ENCODE assay signal across 1 cellular context in the genomic region with DNA sequence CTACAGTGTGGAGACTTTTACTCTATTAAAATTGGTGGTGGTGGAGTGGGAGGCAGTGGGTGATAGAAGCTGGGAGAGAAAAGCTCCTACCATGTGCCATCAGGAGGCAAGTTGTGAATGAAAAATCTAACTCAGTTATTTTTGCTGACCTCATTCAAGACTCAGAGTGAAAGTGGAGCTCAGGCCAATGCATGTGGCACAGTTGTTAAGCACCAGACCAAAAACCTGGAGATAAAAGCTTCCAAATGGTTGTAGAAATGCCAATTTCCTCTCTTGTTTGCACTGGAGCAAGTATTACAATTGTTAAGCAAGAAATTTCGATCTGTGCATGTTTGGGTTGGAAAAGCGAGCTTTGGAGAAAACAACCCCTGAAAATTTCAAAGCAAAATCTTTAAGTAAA.
TF ChIP-seq lines count a peak whose summit lies in the region.

No MANE protein-coding gene starts in this region.

TF ChIP-seq in liver, 16 proteins besides CTCF, POLR2A, EP300 and RAD21 (continued from another document):
- TF ChIP-seq ZBTB33 (IDR thresholded peaks at IDR 0.05) (peak; percentile 79), YY1 (IDR thresholded peaks at IDR 0.05) (peak; percentile 66), HNF4A (conservative IDR thresholded peaks at IDR 0.05) (peak in 1 of 2 donors; percentile 65), EGR1 (IDR thresholded peaks at IDR 0.05; ENCODE audit: low read depth in 2 of 2) (no peak), NR2F2 (IDR thresholded peaks at IDR 0.05) (no peak), GABPA (IDR thresholded peaks at IDR 0.05 in 1 of 2, conservative IDR thresholded peaks at IDR 0.05 in 1 of 2) (no peak), RXRA (IDR thresholded peaks at IDR 0.05) (peak; percentile 22 to 80), REST (IDR thresholded peaks at IDR 0.05) (peak; percentile 19)
- TF ChIP-seq, protein P1, sequence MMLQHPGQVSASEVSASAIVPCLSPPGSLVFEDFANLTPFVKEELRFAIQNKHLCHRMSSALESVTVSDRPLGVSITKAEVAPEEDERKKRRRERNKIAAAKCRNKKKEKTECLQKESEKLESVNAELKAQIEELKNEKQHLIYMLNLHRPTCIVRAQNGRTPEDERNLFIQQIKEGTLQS (IDR thresholded peaks at IDR 0.05), result no peak
